ENCODE assay signal across 8 cellular contexts in genomic region chr14:89425931-89426330, GRCh38.
DNase-seq lines count a peak whose midpoint lies in the region; ATAC-seq and TF ChIP-seq lines count a peak whose summit lies in the region.

No MANE protein-coding gene starts in this region.

- DNase-seq in AG20443 (ENCODE audit: low spot score), result peak; percentile 83
- peak; percentile 90 for DNase-seq in NCI-H226
- DNase-seq in fibroblast of the conjunctiva (ENCODE audit: low read depth), result peak; percentile 94
- DNase-seq in activated gamma-delta T cell (lab: John Stamatoyannopoulos, UW), result no peak
- DNase-seq in WERI-Rb-1, result no peak

- peak; percentile 20 for ATAC-seq in GM19463 (IDR thresholded peaks at IDR 0.05; ENCODE audit: unreplicated experiment)
- ATAC-seq in GM21717 (IDR thresholded peaks at IDR 0.05; ENCODE audit: unreplicated experiment), result no peak
- no peak for ATAC-seq in HG03439 (IDR thresholded peaks at IDR 0.05; ENCODE audit: unreplicated experiment)

- no peaks in the 10 kb centered on the region for H3K36me3 ChIP-seq in WERI-Rb-1

- H3K27me3 ChIP-seq in WERI-Rb-1 (ENCODE audit: insufficient read depth, low read depth, severe bottlenecking), result no peaks in the 10 kb centered on the region

- H3K27ac ChIP-seq in WERI-Rb-1, result no peak overlapping the region

- H3K9me3 ChIP-seq in WERI-Rb-1 (ENCODE audit: severe bottlenecking), result no peaks in the 10 kb centered on the region

- TF ChIP-seq CTCF in WERI-Rb-1 (IDR thresholded peaks at IDR 0.05; ENCODE audit: low read depth, low read length), result no peak

- no peak overlapping the region for H3K4me3 ChIP-seq in WERI-Rb-1 (ENCODE audit: low read depth, low read length)

Comparison
In these comparisons a context has a peak if more than half of its experiments do, and no peak if none do; other contexts are left out.
1. DNase-seq: peak in AG20443 (single experiment), NCI-H226 (single experiment) and fibroblast of the conjunctiva (single experiment); none in activated gamma-delta T cell (single experiment) and WERI-Rb-1 (single experiment).